Comparison of ENCODE assay signal across 8 cellular contexts in genomic region chr11:102346456-102346747, GRCh38. TPM values are rescaled to one million over a fixed set of nuclear protein-coding genes. Genes with fewer than 3 reads are reported as not detected.
DNase-seq lines count a peak whose midpoint lies in the region; ATAC-seq and TF ChIP-seq lines count a peak whose summit lies in the region.

No MANE protein-coding gene starts in this region.

- H3K9me3 Mint-ChIP-seq in CD14-positive monocyte (peaks cover 0 to 2% (median 0%) of the 10 kb centered on the region in 7 donors), endodermal cell (no peaks in the 10 kb centered on the region), neural crest cell (no peaks in the 10 kb centered on the region)

- H3K4me3 Mint-ChIP-seq in CD14-positive monocyte (peak overlapping the region; percentile 93), endodermal cell (peak overlapping the region; percentile 92), neural crest cell (peak overlapping the region; percentile 91)

- H3K27ac ChIP-seq in OCI-LY1 (ENCODE audit: low read depth, low read length, poor library complexity, severe bottlenecking), result peak overlapping the region; percentile 87
- peak overlapping the region; percentile 74 for H3K27ac ChIP-seq in endodermal cell (ENCODE audit: low read depth, low read length)

- peak overlapping the region; percentile 69 for H2AFZ ChIP-seq in OCI-LY1 (ENCODE audit: low read length)

- no peak for DNase-seq in CD14-positive monocyte (ENCODE audit: low spot score)
- DNase-seq in endodermal cell, result no peak
- no peak for DNase-seq in neural crest cell (ENCODE audit: low read depth, low spot score)
- DNase-seq in stimulated activated CD4-positive, alpha-beta T cell treated with anti-CD3 and anti-CD28 coated beads, Interleukin-4, amount 100 ng/mL, for 1 hour, result no peak
- no peak for DNase-seq in ureter (ENCODE audit: low spot score)
- no peak for DNase-seq in NCI-H1436 (lab: John Stamatoyannopoulos, UW)

- peak overlapping the region; percentile 97 to 99 (median 98) for H3K27ac Mint-ChIP-seq in CD14-positive monocyte
- H3K27ac Mint-ChIP-seq in endodermal cell, result peak overlapping the region; percentile 97
- peak overlapping the region; percentile 83 for H3K27ac Mint-ChIP-seq in neural crest cell (ENCODE audit: unreplicated experiment)

- intact Hi-C loops in CD14-positive monocyte (cut with micrococcal nuclease), result loop anchor here (2.0 to 5.0 kb wide), 3 partner anchors 28 to 106 kb away; partner anchors contain the start of gene TMEM123 (in 1 of the 2)

- H3K9me3 ChIP-seq in OCI-LY1 (ENCODE audit: low read length) (no peaks in the 10 kb centered on the region), endodermal cell (ENCODE audit: control insufficient read depth, low read length) (no peaks in the 10 kb centered on the region)

- no peaks in the 10 kb centered on the region for H4K20me1 ChIP-seq in OCI-LY1 (ENCODE audit: insufficient read depth, low read length)

- H3K36me3 Mint-ChIP-seq in CD14-positive monocyte (peaks cover 18 to 19% of the 10 kb centered on the region in 2 donors), endodermal cell (ENCODE audit: low read depth) (peaks cover 17% of the 10 kb centered on the region), neural crest cell (ENCODE audit: low read depth) (no peaks in the 10 kb centered on the region)

- TF ChIP-seq CTCF in CD14-positive monocyte (IDR thresholded peaks at IDR 0.05) (no peak), OCI-LY1 (IDR thresholded peaks at IDR 0.05; ENCODE audit: low read length) (no peak), endodermal cell (conservative IDR thresholded peaks at IDR 0.05) (no peak), neural crest cell (conservative IDR thresholded peaks at IDR 0.05) (no peak)

- peaks cover 40% of the 10 kb centered on the region for H3K79me2 ChIP-seq in OCI-LY1 (ENCODE audit: insufficient read depth, low read length)

- H3K4me1 Mint-ChIP-seq in CD14-positive monocyte (peaks cover 28% of the 10 kb centered on the region), endodermal cell (peaks cover 29% of the 10 kb centered on the region), neural crest cell (peaks cover 41% of the 10 kb centered on the region)

- H3F3A ChIP-seq in OCI-LY1 (ENCODE audit: insufficient read depth, low read length), result no peaks in the 10 kb centered on the region; the same call in 1 of the 2 replicates

- WGBS in endodermal cell (ENCODE audit: insufficient coverage in 1 of 2, insufficient read length in 1 of 2), 2 experiments, result 6 to 9% methylated on average over 5 of the region's 5 CpGs

- H3K36me3 ChIP-seq in OCI-LY1 (ENCODE audit: insufficient read depth, low read length) (peaks cover 16% of the 10 kb centered on the region), endodermal cell (ENCODE audit: control insufficient read depth, insufficient read depth, low read length) (peaks cover 16% of the 10 kb centered on the region)

- H3K27me3 Mint-ChIP-seq in CD14-positive monocyte (ENCODE audit: low read depth in 3 of 3) (peaks cover 2 to 3% (median 3%) of the 10 kb centered on the region in 3 donors), endodermal cell (ENCODE audit: insufficient read depth) (no peaks in the 10 kb centered on the region), neural crest cell (ENCODE audit: low read depth) (no peaks in the 10 kb centered on the region)

- H3K4me1 ChIP-seq in OCI-LY1 (ENCODE audit: insufficient read depth, low read length, severe bottlenecking) (peaks cover 48% of the 10 kb centered on the region), endodermal cell (ENCODE audit: control insufficient read depth, insufficient read depth, low read length) (peaks cover 3% of the 10 kb centered on the region)

- H3K27me3 ChIP-seq in OCI-LY1 (ENCODE audit: insufficient read depth, low read length), result no peaks in the 10 kb centered on the region
- no peaks in the 10 kb centered on the region for H3K27me3 ChIP-seq in endodermal cell (ENCODE audit: control insufficient read depth, insufficient read depth, low read length, poor library complexity, severe bottlenecking)

- no peaks in the 10 kb centered on the region for H3K9me2 ChIP-seq in OCI-LY1 (ENCODE audit: low read depth, low read length)

- H3K9ac ChIP-seq in OCI-LY1 (ENCODE audit: low read length) (peak overlapping the region; percentile 98), endodermal cell (ENCODE audit: extremely low read depth, low read length, poor library complexity, severe bottlenecking) (peak overlapping the region; percentile 95)

- peak overlapping the region; percentile 72 for H3K4me2 ChIP-seq in OCI-LY1 (ENCODE audit: low read length)

- no peak for ATAC-seq in GM18511 (IDR thresholded peaks at IDR 0.05; ENCODE audit: unreplicated experiment)

- H3K4me3 ChIP-seq in OCI-LY1 (ENCODE audit: low read depth, low read length, poor library complexity, severe bottlenecking) (peak overlapping the region; percentile 82), endodermal cell (ENCODE audit: low read length) (peak overlapping the region; percentile 96)

RNA-seq across cellular contexts. Expression of gene BIRC2, which starts 0.6 kb away (rescaled TPM):
- polyA plus RNA-seq in CD14-positive monocyte, result 10 to 100 TPM; 50.2 to 54.7 TPM
- total RNA-seq in endodermal cell (10 to 100 TPM; 45.4 to 55.3 TPM), neural crest cell (41.0 and 42.6 TPM in 2 replicates), ureter (44.4 TPM)
- polyA plus RNA-seq in endodermal cell (2013, experiment 1 of 2), result 50.3 TPM
- polyA plus RNA-seq in endodermal cell (2013, experiment 2 of 2), result 37.7 TPM

RNA-seq across cellular contexts. Expression of gene BIRC3, which starts 29.1 kb away (rescaled TPM):
- 1 to 10 TPM; 3.0 to 9.8 TPM for polyA plus RNA-seq in CD14-positive monocyte
- total RNA-seq in endodermal cell, result under 1 TPM; 0.04 to 0.07 TPM
- polyA plus RNA-seq in endodermal cell (2013, experiment 1 of 2), result 0.18 TPM
- polyA plus RNA-seq in endodermal cell (2013, experiment 2 of 2), result 0.41 TPM
- total RNA-seq in neural crest cell, result 0.16 and 0.33 TPM in 2 replicates
- total RNA-seq in ureter, result 15.5 TPM

Comparison
In these comparisons a context has a peak if more than half of its experiments do, and no peak if none do; other contexts are left out.
1. RNA of gene BIRC3, which starts 29.1 kb away (total RNA-seq): 15.5 TPM in ureter (single experiment); 0.16 to 0.33 TPM in neural crest cell and 0.04 to 0.07 TPM in endodermal cell; every median in the first group is over 10 times any median in the second.
2. Peak in every context shown above with its lines, with median percentiles within 50 percentile points of each other: H3K27ac Mint-ChIP-seq and H3K4me3 Mint-ChIP-seq.